ENCODE assay signal across 8 cellular contexts in genomic region chr10:119315128-119316001, GRCh38.
DNase-seq lines count a peak whose midpoint lies in the region; ATAC-seq and TF ChIP-seq lines count a peak whose summit lies in the region.

No MANE protein-coding gene starts in this region.

- peak overlapping the region in 5 of 6 donors; percentile 77 to 89 (median 87) for H3K27ac Mint-ChIP-seq in naive B cell

- TF ChIP-seq CTCF in IMR-90 (conservative IDR thresholded peaks at IDR 0.05; ENCODE audit: low read depth, low read length) = no peak
- no peak for TF ChIP-seq CTCF in choroid plexus epithelial cell (conservative IDR thresholded peaks at IDR 0.05; ENCODE audit: low read depth, low read length)

- H4K5ac ChIP-seq in IMR-90 (ENCODE audit: low read depth, low read length) = peak overlapping the region; percentile 27; the same call in 1 of the 2 replicates

- H3K9ac ChIP-seq in IMR-90 (ENCODE audit: low read depth, low read length) (peak overlapping the region; percentile 38; the same call in 1 of the 2 replicates), subcutaneous abdominal adipose tissue (ENCODE audit: low read length in 5 of 5) (peak overlapping the region in 1 of 5 donors; percentile 56)

- peaks cover 60% of the 10 kb centered on the region for H3K9me1 ChIP-seq in IMR-90 (ENCODE audit: insufficient read depth, low read length)

- H2AFZ ChIP-seq in IMR-90 (replicated peaks; ENCODE audit: low read length, poor library complexity) = peak overlapping the region; percentile 16

- CTCF ChIA-PET in IMR-90 (lab: Yijun Ruan, JAX) = interaction anchor here (0.5 kb wide), 1 partner anchor 106 kb away, joined by 6 read pairs; no protein-coding TSS in a partner anchor

- peak overlapping the region; percentile 78 to 87; a peak in 3 of 4 replicates for H4K8ac ChIP-seq in IMR-90 (ENCODE audit: low read depth in 2 of 2, low read length in 2 of 2)

- 20% methylated on average over 5 of the region's 16 CpGs; no CpG with 5 or more reads in 1 of the 2 experiments for WGBS in IMR-90 (ENCODE audit: extremely low coverage in 2 of 2, insufficient read length in 1 of 2), 2 experiments

- peak; percentile 81 for TF ChIP-seq POLR2A in IMR-90 (IDR thresholded peaks at IDR 0.05; ENCODE audit: low read depth, low read length)

- BruUV-seq in IMR-90 (replicated peaks; lab: Mats Ljungman, UMichigan) = no TSS peak

- peak overlapping the region; percentile 96 for H4K91ac ChIP-seq in IMR-90 (ENCODE audit: insufficient read depth, low read depth, low read length)

- peak overlapping the region; percentile 37 for H3K18ac ChIP-seq in IMR-90 (ENCODE audit: low read depth, low read length)

- peak overlapping the region; percentile 31 for H3K4me2 ChIP-seq in IMR-90 (ENCODE audit: low read depth, low read length)

- intact Hi-C loops in IMR-90 (cut with micrococcal nuclease) = loop anchor here (5.0 kb wide), 1 partner anchor 108 kb away; the partner anchor contains the start of gene GRK5

- H3K4me3 Mint-ChIP-seq in naive B cell = peak overlapping the region in 5 of 8 donors; percentile 41 to 78 (median 45)

- in situ Hi-C loops in IMR-90 (cut with MboI; ENCODE audit: low sequenced_read_pairs) = no loop called here

- H3K27me3 Mint-ChIP-seq in naive B cell = no peaks in the 10 kb centered on the region

- H3K36me3 ChIP-seq in IMR-90 (ENCODE audit: control insufficient read depth, insufficient read depth, low read length) = peaks cover 5% of the 10 kb centered on the region; the same call in 1 of the 2 replicates
- no peaks in the 10 kb centered on the region for H3K36me3 ChIP-seq in subcutaneous abdominal adipose tissue (ENCODE audit: control insufficient read depth in 5 of 5, insufficient read depth in 5 of 5, low read length in 5 of 5)

- H3K4me1 ChIP-seq in IMR-90 (ENCODE audit: control insufficient read depth, insufficient read depth, low read length) (peaks cover 51% of the 10 kb centered on the region), subcutaneous abdominal adipose tissue (ENCODE audit: control insufficient read depth in 5 of 5, insufficient read depth in 5 of 5, low read length in 5 of 5) (peaks cover 0 to 52% (median 17%) of the 10 kb centered on the region in 5 donors)

- peaks cover 46 to 95% of the 10 kb centered on the region in 2 experiments for H3K79me1 ChIP-seq in IMR-90 (ENCODE audit: low read depth in 1 of 2, low read length in 2 of 2)

- DNase-seq in DMS79 (lab: John Stamatoyannopoulos, UW) = peak; percentile 9
- peak; percentile 98 for DNase-seq in IMR-90
- peak; percentile 65 for DNase-seq in activated CD4-positive, alpha-beta T cell treated with anti-CD3 and anti-CD28 coated beads for 1 hour
- DNase-seq in choroid plexus epithelial cell (ENCODE audit: low read depth) = peak; percentile 93
- no peak for DNase-seq in naive B cell
- no peak for DNase-seq in inferior parietal cortex (ENCODE audit: extremely low spot score)

- H3K9me3 Mint-ChIP-seq in naive B cell = peaks cover 0 to 7% (median 0%) of the 10 kb centered on the region in 7 donors

- H3K4me3 ChIP-seq in IMR-90 (ENCODE audit: insufficient read depth, low read depth, low read length) = no peak overlapping the region
- no peak overlapping the region for H3K4me3 ChIP-seq in choroid plexus epithelial cell (ENCODE audit: low read depth, low read length)
- peak overlapping the region in 1 of 5 donors; percentile 17 for H3K4me3 ChIP-seq in subcutaneous abdominal adipose tissue (ENCODE audit: low read depth in 1 of 5, low read length in 5 of 5)

- no peak overlapping the region for H3K23ac ChIP-seq in IMR-90 (ENCODE audit: low read depth, low read length)

- H2BK15ac ChIP-seq in IMR-90 (ENCODE audit: low read depth, low read length) = peak overlapping the region; percentile 98; the same call in 2 of the 3 replicates

- dilution Hi-C loops in IMR-90 (cut with HindIII; ENCODE audit: low sequenced_read_pairs, unreplicated experiment) = no loop called here

- no peaks in the 10 kb centered on the region for H3K9me3 ChIP-seq in IMR-90 (ENCODE audit: control insufficient read depth, insufficient read depth, low read length)
- no peaks in the 10 kb centered on the region for H3K9me3 ChIP-seq in subcutaneous abdominal adipose tissue (ENCODE audit: control insufficient read depth in 5 of 5, low read length in 5 of 5)

- peak overlapping the region; percentile 79 for H3K27ac ChIP-seq in IMR-90 (ENCODE audit: insufficient read depth, low read length)
- H3K27ac ChIP-seq in subcutaneous abdominal adipose tissue (ENCODE audit: low read depth, low read length) = peak overlapping the region; percentile 50

- POLR2A ChIA-PET in IMR-90 (lab: Charles Lee; ENCODE audit: unreplicated experiment) = no interaction called here

- peak overlapping the region; percentile 97 for H2AK9ac ChIP-seq in IMR-90 (replicated peaks; ENCODE audit: low read depth, low read length, poor library complexity)

- H4K20me1 ChIP-seq in IMR-90 (ENCODE audit: insufficient read depth, low read length) = peaks cover 98% of the 10 kb centered on the region

- H3K4ac ChIP-seq in IMR-90 (ENCODE audit: low read depth, low read length) = peak overlapping the region; percentile 93

- peak overlapping the region; percentile 52 for H3K56ac ChIP-seq in IMR-90 (ENCODE audit: extremely low read depth, insufficient read depth, low read length)

- H3K36me3 Mint-ChIP-seq in naive B cell = peaks cover 0 to 22% of the 10 kb centered on the region in 2 donors

- peak overlapping the region; percentile 98 for H2AK5ac ChIP-seq in IMR-90 (ENCODE audit: low read depth, low read length)

- H2BK20ac ChIP-seq in IMR-90 (ENCODE audit: low read depth, low read length) = peak overlapping the region; percentile 94

- ATAC-seq in GM21529 (IDR thresholded peaks at IDR 0.05; ENCODE audit: unreplicated experiment) (peak; percentile 59), IMR-90 (ENCODE audit: low read depth) (peak; percentile 81), naive B cell (ENCODE audit: low read depth in 2 of 2) (no peak)

- H3K4me1 Mint-ChIP-seq in naive B cell = peaks cover 80 to 95% (median 93%) of the 10 kb centered on the region in 3 donors

- H3K27me3 ChIP-seq in IMR-90 (ENCODE audit: control insufficient read depth, insufficient read depth, low read length) (no peaks in the 10 kb centered on the region), subcutaneous abdominal adipose tissue (ENCODE audit: control insufficient read depth in 5 of 5, insufficient read depth in 4 of 5, low read length in 5 of 5) (no peaks in the 10 kb centered on the region)

- H2BK5ac ChIP-seq in IMR-90 (ENCODE audit: low read depth, low read length, poor library complexity, severe bottlenecking) = peak overlapping the region; percentile 91

- TF ChIP-seq RAD21 in IMR-90 (IDR thresholded peaks at IDR 0.05; ENCODE audit: low read length) = no peak

- H2BK120ac ChIP-seq in IMR-90 (ENCODE audit: low read depth, low read length) = peak overlapping the region; percentile 82

- peak overlapping the region; percentile 68 for H3K14ac ChIP-seq in IMR-90 (replicated peaks; ENCODE audit: low read depth, low read length)

TF ChIP-seq in IMR-90, 13 proteins besides CTCF, POLR2A, EP300 and RAD21:
- TF ChIP-seq FOS (IDR thresholded peaks at IDR 0.05; ENCODE audit: low read depth, low read length) (peak; percentile 99), NFE2L2 (IDR thresholded peaks at IDR 0.05; ENCODE audit: low read depth, low read length) (peak; percentile 71), BHLHE40 (IDR thresholded peaks at IDR 0.05; ENCODE audit: low read depth, low read length) (peak; percentile 67), MAFK (IDR thresholded peaks at IDR 0.05; ENCODE audit: low read depth, low read length) (peak; percentile 28; the same call in 1 of the 2 replicates), CHD1 (IDR thresholded peaks at IDR 0.05; ENCODE audit: low read depth, low read length) (peak; percentile 63), MAZ (IDR thresholded peaks at IDR 0.05; ENCODE audit: borderline replicate concordance, low read depth, low read length) (no peak; the same call in 1 of the 2 replicates), RCOR1 (IDR thresholded peaks at IDR 0.05; ENCODE audit: insufficient replicate concordance, low read length) (peak; percentile 6), SMC3 (IDR thresholded peaks at IDR 0.05; ENCODE audit: low read depth, low read length) (no peak; the same call in 1 of the 2 replicates), CEBPB (IDR thresholded peaks at IDR 0.05; ENCODE audit: low read depth, low read length) (peak; percentile 95)

Comparison
In these comparisons a context has a peak if more than half of its experiments do, and no peak if none do; other contexts are left out.
1. DNase-seq: peak in DMS79 (single experiment), IMR-90 (single experiment), activated CD4-positive, alpha-beta T cell treated with anti-CD3 and anti-CD28 coated beads for 1 hour (single experiment) and choroid plexus epithelial cell (single experiment); none in naive B cell (single experiment) and inferior parietal cortex (single experiment).
2. ATAC-seq: peak in GM21529 (single experiment) and IMR-90 (single experiment); none in naive B cell (0 of 2).